In the genomic region with DNA sequence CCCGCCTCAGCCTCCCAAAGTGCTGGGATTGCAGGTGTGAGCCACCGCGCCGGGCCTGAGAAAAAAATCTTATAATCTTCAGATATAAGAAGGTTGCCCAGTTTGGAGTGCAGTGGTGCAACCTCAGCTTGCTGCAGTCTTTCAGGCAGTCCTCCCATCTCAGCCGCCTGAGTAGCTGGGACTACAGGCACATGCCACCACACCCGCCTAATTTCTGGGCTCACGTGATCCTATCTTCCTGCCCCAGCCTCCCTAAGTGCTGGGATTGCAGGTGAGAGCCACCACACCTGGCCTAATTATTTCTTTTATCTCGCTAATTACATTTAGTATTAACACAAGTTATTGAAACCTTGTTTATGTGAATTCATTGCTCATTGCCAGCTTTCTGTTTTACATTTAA, we compare ENCODE assay signal across 17 cellular contexts. TPM values are rescaled to one million over a fixed set of nuclear protein-coding genes. Genes with fewer than 3 reads are reported as not detected.
DNase-seq lines count a peak whose midpoint lies in the region; ATAC-seq, FAIRE-seq and TF ChIP-seq lines count a peak whose summit lies in the region.
"Had no signal": no experiment of that assay in that cellular context is flagged by ENCODE, and none has a peak within 500 bp of the region (broad histone marks: within the 10 kb centered on the region; RNA-seq: fewer than 3 reads in every experiment).

No MANE protein-coding gene starts in this region.

- H3K9me3 Mint-ChIP-seq in CD4-positive, CD25-positive, alpha-beta regulatory T cell: peaks cover 3 to 16% (median 3%) of the 10 kb centered on the region in 7 donors
- H3K9me3 Mint-ChIP-seq in Caco-2 (ENCODE audit: unreplicated experiment): peaks cover 15% of the 10 kb centered on the region
- no peaks in the 10 kb centered on the region for H3K9me3 Mint-ChIP-seq in effector memory CD8-positive, alpha-beta T cell

- CTCF ChIA-PET in Caco-2 (lab: Charles Lee) (no interaction called here), K562 (lab: Yijun Ruan, JAX; ENCODE audit: low intra/inter-chr PET ratio) (no interaction called here)

- no peak overlapping the region for H3K27ac ChIP-seq in CD4-positive, CD25-positive, alpha-beta regulatory T cell (ENCODE audit: insufficient read depth, low read length, poor library complexity, severe bottlenecking)
- H3K27ac ChIP-seq in K562 (ENCODE audit: extremely low read depth, low read depth, low read length) (no peak overlapping the region), trophoblast cell (ENCODE audit: low read depth, low read length) (peak overlapping the region; percentile 24)
- H3K27ac ChIP-seq: GM23248 had no signal

- H3K27ac Mint-ChIP-seq in CD4-positive, CD25-positive, alpha-beta regulatory T cell: peak overlapping the region in 2 of 3 donors; percentile 47 to 69
- H3K27ac Mint-ChIP-seq in Caco-2 (ENCODE audit: unreplicated experiment): peak overlapping the region; percentile 88
- H3K27ac Mint-ChIP-seq in effector memory CD8-positive, alpha-beta T cell: peak overlapping the region in 1 of 2 donors; percentile 51

- TF ChIP-seq POLR2A in K562 (conservative IDR thresholded peaks at IDR 0.05): no peak

- no peaks in the 10 kb centered on the region for H3K9me1 ChIP-seq in K562 (ENCODE audit: control insufficient read depth, insufficient read depth, low read length)

- H2AFZ ChIP-seq in K562 (ENCODE audit: low read depth, low read length) (no peak overlapping the region), trophoblast cell (ENCODE audit: insufficient read depth, low read length, poor library complexity) (no peak overlapping the region)
- H2AFZ ChIP-seq: GM23248 had no signal

- H3K9ac ChIP-seq in K562 (ENCODE audit: insufficient read depth in 1 of 2, low read depth in 2 of 2, low read length in 2 of 2) (no peak overlapping the region), trophoblast cell (ENCODE audit: low read length) (no peak overlapping the region)
- H3K9ac ChIP-seq: GM23248 had no signal

- H3K23ac ChIP-seq in trophoblast cell (ENCODE audit: low read length): no peak overlapping the region

- FAIRE-seq in K562 (lab: Jason Lieb, UNC): no peak
- FAIRE-seq: RCC 7860 had no signal

- H3K36me3 ChIP-seq in CD4-positive, CD25-positive, alpha-beta regulatory T cell (ENCODE audit: control insufficient read depth, insufficient read depth, low read length): peaks cover 41% of the 10 kb centered on the region
- H3K36me3 ChIP-seq in Caco-2 (ENCODE audit: control insufficient read depth, insufficient read depth, low read length) (no peaks in the 10 kb centered on the region; the same call in 1 of the 2 replicates), K562 (ENCODE audit: control insufficient read depth, insufficient read depth, low read length) (peaks cover 70% of the 10 kb centered on the region), trophoblast cell (ENCODE audit: control insufficient read depth in 1 of 2, insufficient read depth in 2 of 2, low read length in 2 of 2) (peaks cover 5 to 15% of the 10 kb centered on the region in 2 experiments)

- peaks cover 92% of the 10 kb centered on the region for H3K79me2 ChIP-seq in K562 (ENCODE audit: control insufficient read depth, insufficient read depth, low read length)
- peaks cover 12% of the 10 kb centered on the region for H3K79me2 ChIP-seq in trophoblast cell (ENCODE audit: control insufficient read depth, insufficient read depth, low read length, poor library complexity)

- TF ChIP-seq CTCF in Caco-2 (IDR thresholded peaks at IDR 0.05; ENCODE audit: insufficient read depth in 1 of 2, low read depth in 1 of 2, low read length in 1 of 2, severe bottlenecking in 1 of 2, unreplicated experiment in 1 of 2) (no peak), K562 (IDR thresholded peaks at IDR 0.05 in 2 of 3, conservative IDR thresholded peaks at IDR 0.05 in 1 of 3; ENCODE audit: insufficient read depth in 2 of 3, low read depth in 1 of 3, low read length in 3 of 3) (no peak)

- H3K4ac ChIP-seq in trophoblast cell (ENCODE audit: low read depth, low read length): peak overlapping the region; percentile 67

- BruUV-seq in Caco-2 (replicated peaks; lab: Mats Ljungman, UMichigan) (no TSS peak), K562 (replicated peaks; lab: Mats Ljungman, UMichigan) (no TSS peak)

- H3K4me2 ChIP-seq in K562 (ENCODE audit: insufficient read depth, low read length) (no peak overlapping the region), trophoblast cell (ENCODE audit: low read length) (no peak overlapping the region)

- H2AK5ac ChIP-seq in trophoblast cell (ENCODE audit: low read length): no peak overlapping the region

- no peaks in the 10 kb centered on the region for H3K27me3 ChIP-seq in CD4-positive, CD25-positive, alpha-beta regulatory T cell (ENCODE audit: control insufficient read depth, insufficient read depth, low read length)
- H3K27me3 ChIP-seq in Caco-2 (replicated peaks; ENCODE audit: control insufficient read depth, insufficient read depth, low read length) (no peaks in the 10 kb centered on the region), K562 (ENCODE audit: control insufficient read depth in 2 of 2, insufficient read depth in 2 of 2, low read length in 2 of 2) (no peaks in the 10 kb centered on the region), trophoblast cell (ENCODE audit: insufficient read depth, low read length) (no peaks in the 10 kb centered on the region)

- TF ChIP-seq RAD21 in K562 (CRISPR knock-in tag; conservative IDR thresholded peaks at IDR 0.05 in 1 of 2, IDR thresholded peaks at IDR 0.05 in 1 of 2): no peak

- no peak for DNase-seq in CD4-positive, CD25-positive, alpha-beta regulatory T cell
- no peak for DNase-seq in Caco-2
- no peak for DNase-seq in K562 (ENCODE audit: extremely low read depth in 1 of 4, low spot score in 3 of 4)
- no peak for DNase-seq in trophoblast cell
- no peak for DNase-seq in NCI-H1436 treated with DMSO at 0.1 percent for 48 hours (lab: John Stamatoyannopoulos, UW)
- no peak for DNase-seq in effector memory CD8-positive, alpha-beta T cell
- DNase-seq: AML-193, COR-L47, DMS153, GDM1, GM23248, NCI-H1092 treated with DMSO at 0.1 percent for 48 hours, NCI-H2081, Right ventricle myocardium superior had no signal

- peaks cover 11 to 15% of the 10 kb centered on the region in 2 experiments for H3K9me3 ChIP-seq in CD4-positive, CD25-positive, alpha-beta regulatory T cell (ENCODE audit: control insufficient read depth in 2 of 2, low read length in 2 of 2)
- H3K9me3 ChIP-seq in Caco-2 (peaks cover 18% of the 10 kb centered on the region), K562 (replicated peaks; ENCODE audit: control insufficient read depth, insufficient read depth, low read depth, low read length) (peaks cover 21% of the 10 kb centered on the region), trophoblast cell (ENCODE audit: insufficient read depth, low read depth, low read length) (peaks cover 5% of the 10 kb centered on the region)

- H3K4me3 Mint-ChIP-seq in CD4-positive, CD25-positive, alpha-beta regulatory T cell: peak overlapping the region in 2 of 4 donors; percentile 8 to 16
- H3K4me3 Mint-ChIP-seq in Caco-2 (ENCODE audit: unreplicated experiment): no peak overlapping the region
- no peak overlapping the region for H3K4me3 Mint-ChIP-seq in effector memory CD8-positive, alpha-beta T cell
- H3K4me3 Mint-ChIP-seq: CD14-positive monocyte had no signal

- H3K36me3 Mint-ChIP-seq in CD4-positive, CD25-positive, alpha-beta regulatory T cell: peaks cover 51% of the 10 kb centered on the region
- H3K36me3 Mint-ChIP-seq in Caco-2 (ENCODE audit: insufficient read depth, unreplicated experiment): peaks cover 64% of the 10 kb centered on the region
- peaks cover 49% of the 10 kb centered on the region for H3K36me3 Mint-ChIP-seq in effector memory CD8-positive, alpha-beta T cell (ENCODE audit: insufficient read depth)

- WGBS in K562 (ENCODE audit: insufficient coverage, low coverage, missing lambda C conversion rate): 88% methylated on average over 5 of the region's 8 CpGs
- WGBS in trophoblast cell (ENCODE audit: extremely low coverage, insufficient coverage, insufficient read length): no CpG with 5 or more reads among the region's 8 CpGs

- peak overlapping the region; percentile 64 for H3K18ac ChIP-seq in trophoblast cell (ENCODE audit: low read length)

- H2BK12ac ChIP-seq in trophoblast cell (ENCODE audit: low read length): peak overlapping the region; percentile 65

- H3K4me3 ChIP-seq in CD4-positive, CD25-positive, alpha-beta regulatory T cell (ENCODE audit: low read depth, low read length): no peak overlapping the region
- no peak overlapping the region for H3K4me3 ChIP-seq in Caco-2 (ENCODE audit: low read depth, low read length)
- H3K4me3 ChIP-seq in K562: no peak overlapping the region
- H3K4me3 ChIP-seq in trophoblast cell (ENCODE audit: low read depth, low read length): no peak overlapping the region
- H3K4me3 ChIP-seq: GM23248 had no signal

- no peaks in the 10 kb centered on the region for H3K27me3 Mint-ChIP-seq in CD4-positive, CD25-positive, alpha-beta regulatory T cell
- no peaks in the 10 kb centered on the region for H3K27me3 Mint-ChIP-seq in Caco-2 (ENCODE audit: insufficient read depth, unreplicated experiment)
- H3K27me3 Mint-ChIP-seq in effector memory CD8-positive, alpha-beta T cell: no peaks in the 10 kb centered on the region

- ATAC-seq in CD4-positive, CD25-positive, alpha-beta regulatory T cell (ENCODE audit: low read depth in 2 of 2): no peak
- no peak for ATAC-seq in K562
- no peak for ATAC-seq in GM18909 (IDR thresholded peaks at IDR 0.05; ENCODE audit: poor library complexity, unreplicated experiment)
- no peak for ATAC-seq in effector memory CD8-positive, alpha-beta T cell (replicated peaks)

- no peak for TF ChIP-seq EP300 in K562 (IDR thresholded peaks at IDR 0.05; ENCODE audit: low read length)

- no peaks in the 10 kb centered on the region for H4K20me1 ChIP-seq in K562 (replicated peaks; ENCODE audit: control insufficient read depth, insufficient read depth, low read length)

- H2BK120ac ChIP-seq in trophoblast cell (ENCODE audit: insufficient read depth, low read length, poor library complexity): no peak overlapping the region

- intact Hi-C loops in Caco-2 (cut with micrococcal nuclease; ENCODE audit: unreplicated experiment) (loop anchor here (5.0 kb wide), 1 partner anchor 39 kb away; no protein-coding TSS in a partner anchor), K562 (cut with micrococcal nuclease) (no loop called here)

- H4K91ac ChIP-seq in trophoblast cell (ENCODE audit: low read depth, low read length): no peak overlapping the region

- peaks cover 18% of the 10 kb centered on the region for H3K4me1 ChIP-seq in CD4-positive, CD25-positive, alpha-beta regulatory T cell (ENCODE audit: control insufficient read depth, insufficient read depth, low read length, poor library complexity, severe bottlenecking)
- H3K4me1 ChIP-seq in Caco-2 (peaks cover 36% of the 10 kb centered on the region), K562 (replicated peaks in 1 of 2; ENCODE audit: control insufficient read depth in 2 of 2, insufficient read depth in 2 of 2, low read length in 2 of 2) (peaks cover 4 to 6% of the 10 kb centered on the region in 2 experiments; a peak in 3 of 5 replicates), trophoblast cell (ENCODE audit: control insufficient read depth in 1 of 2, insufficient read depth in 2 of 2, low read length in 2 of 2) (peaks cover 5 to 14% of the 10 kb centered on the region in 2 experiments)

- peak overlapping the region; percentile 44 for H3K14ac ChIP-seq in trophoblast cell (ENCODE audit: low read length)

- H4K12ac ChIP-seq in trophoblast cell (ENCODE audit: low read depth, low read length): no peak overlapping the region

- POLR2A ChIA-PET in Caco-2 (lab: Charles Lee): interaction anchor here (0.5 to 0.6 kb wide), 2 partner anchors 13 to 225 kb away, joined by 3 read pairs; no protein-coding TSS in a partner anchor
- POLR2A ChIA-PET in K562 (lab: Yijun Ruan, JAX): interaction anchor here (1.9 kb wide), 1 partner anchor 10 kb away, joined by 11 read pairs; no protein-coding TSS in a partner anchor

- H2BK5ac ChIP-seq in trophoblast cell (ENCODE audit: low read depth, low read length, poor library complexity): no peak overlapping the region

- H3K4me1 Mint-ChIP-seq in CD4-positive, CD25-positive, alpha-beta regulatory T cell: peaks cover 50 to 82% (median 61%) of the 10 kb centered on the region in 4 donors
- H3K4me1 Mint-ChIP-seq in Caco-2 (ENCODE audit: low read depth, unreplicated experiment): peaks cover 31% of the 10 kb centered on the region
- H3K4me1 Mint-ChIP-seq in effector memory CD8-positive, alpha-beta T cell (ENCODE audit: low read depth in 2 of 2): peaks cover 44 to 60% of the 10 kb centered on the region in 2 donors

- in situ Hi-C loops in K562 (cut with MboI): no loop called here

- H3K79me1 ChIP-seq in trophoblast cell (ENCODE audit: low read length): peaks cover 11% of the 10 kb centered on the region

- H4K8ac ChIP-seq in trophoblast cell (ENCODE audit: low read depth, low read length): no peak overlapping the region

RNA-seq across cellular contexts. Expression of a gene that starts 13.5 kb away (rescaled TPM):
- 83.7 TPM for total RNA-seq in CD4-positive, CD25-positive, alpha-beta regulatory T cell
- polyA plus RNA-seq in CD4-positive, CD25-positive, alpha-beta regulatory T cell: 10 to 100 TPM; 37.5 to 46.4 (median 41.7) TPM
- total RNA-seq in Caco-2 (2022): 73.7 and 89.6 TPM in 2 replicates
- total RNA-seq in K562 (2011; cell fraction: chromatin; rRNA removed; ENCODE audit: low replicate concordance): 19.6 and 55.8 TPM in 2 replicates
- 12.2 and 16.4 TPM in 2 replicates for total RNA-seq in K562 (2011; cell fraction: nucleolus; rRNA removed)
- 19.9 and 25.7 TPM in 2 replicates for total RNA-seq in K562 (2011; cell fraction: nucleoplasm; rRNA removed)
- total RNA-seq in K562 (2014; rRNA removed): 19.8 and 24.6 TPM in 2 replicates
- total RNA-seq in K562 (2014; rRNA removed; fragmentation: Illumina TruSeq; extraction: Trizol): 35.9 and 39.9 TPM in 2 replicates
- total RNA-seq in K562 (2015; rRNA removed; fragmentation: Illumina TruSeq; extraction: Trizol): 35.7 and 35.8 TPM in 2 replicates
- total RNA-seq in K562 (2021): 72.4 and 72.7 TPM in 2 replicates
- 56.4 and 61.8 TPM in 2 replicates for polyA plus RNA-seq in K562 (2011; rRNA removed)
- polyA plus RNA-seq in K562 (2011; cell fraction: cytosol; rRNA removed): 23.9 and 40.1 TPM in 2 replicates
- 11.1 and 11.9 TPM in 2 replicates for polyA plus RNA-seq in K562 (2011; cell fraction: nucleus; rRNA removed)
- polyA plus RNA-seq in K562 (2012): 35.3 and 75.5 TPM in 2 replicates
- polyA plus RNA-seq in K562 (2014; fragmentation: Illumina TruSeq; extraction: Trizol): 58.7 and 68.4 TPM in 2 replicates
- 10 to 100 TPM; 13.2 to 18.6 TPM for polyA plus RNA-seq in K562 (2014; fragmentation: Nextera tagmentation; extraction: Ambion mirVana)
- polyA plus RNA-seq in K562 (2014; rRNA removed): 26.6 and 26.7 TPM in 2 replicates
- 183 and 200 TPM in 2 replicates for polyA minus RNA-seq in K562 (2011; rRNA and poly(A)+ RNA removed)
- 88.9 and 95.5 TPM in 2 replicates for polyA minus RNA-seq in K562 (2011; cell fraction: cytosol; rRNA and poly(A)+ RNA removed)
- polyA minus RNA-seq in K562 (2011; cell fraction: nucleus; rRNA and poly(A)+ RNA removed): 3.8 and 14.6 TPM in 2 replicates
- 38.4 and 40.0 TPM in 2 replicates for polyA plus RNA-seq in trophoblast cell (2013)

RNA-seq across cellular contexts. Expression of a gene that starts 41.0 kb away (rescaled TPM):
- total RNA-seq in CD4-positive, CD25-positive, alpha-beta regulatory T cell: 17.2 TPM
- polyA plus RNA-seq in CD4-positive, CD25-positive, alpha-beta regulatory T cell: 10 to 100 TPM; 18.8 to 40.4 (median 25.9) TPM
- total RNA-seq in Caco-2 (2022) (24.6 and 31.1 TPM in 2 replicates), K562 (2014; rRNA removed) (23.8 and 25.8 TPM in 2 replicates), K562 (2014; rRNA removed; fragmentation: Illumina TruSeq; extraction: Trizol) (27.0 and 34.2 TPM in 2 replicates), K562 (2015; rRNA removed; fragmentation: Illumina TruSeq; extraction: Trizol) (23.8 and 25.2 TPM in 2 replicates), K562 (2021) (22.5 and 26.9 TPM in 2 replicates)
- total RNA-seq in K562 (2011; cell fraction: chromatin; rRNA removed; ENCODE audit: low replicate concordance): 18.2 and 25.3 TPM in 2 replicates
- 11.8 and 13.8 TPM in 2 replicates for total RNA-seq in K562 (2011; cell fraction: nucleolus; rRNA removed)
- 18.2 and 21.2 TPM in 2 replicates for total RNA-seq in K562 (2011; cell fraction: nucleoplasm; rRNA removed)
- polyA plus RNA-seq in K562 (2011; rRNA removed) (25.4 and 36.3 TPM in 2 replicates), K562 (2014; fragmentation: Illumina TruSeq; extraction: Trizol) (25.9 and 28.4 TPM in 2 replicates), K562 (2014; fragmentation: Nextera tagmentation; extraction: Ambion mirVana) (1 to 10 TPM; 3.7 to 5.1 TPM), K562 (2014; rRNA removed) (25.9 and 30.8 TPM in 2 replicates)
- polyA plus RNA-seq in K562 (2011; cell fraction: cytosol; rRNA removed): 9.4 and 18.2 TPM in 2 replicates
- polyA plus RNA-seq in K562 (2011; cell fraction: nucleus; rRNA removed): 6.7 and 9.6 TPM in 2 replicates
- polyA plus RNA-seq in K562 (2012): 17.7 and 22.1 TPM in 2 replicates
- 21.7 and 23.7 TPM in 2 replicates for polyA minus RNA-seq in K562 (2011; rRNA and poly(A)+ RNA removed)
- polyA minus RNA-seq in K562 (2011; cell fraction: cytosol; rRNA and poly(A)+ RNA removed): 14.7 and 17.2 TPM in 2 replicates
- polyA minus RNA-seq in K562 (2011; cell fraction: nucleus; rRNA and poly(A)+ RNA removed): 3.1 and 6.8 TPM in 2 replicates
- 13.0 and 14.8 TPM in 2 replicates for polyA plus RNA-seq in trophoblast cell (2013)

RNA-seq across cellular contexts. Expression of a gene that starts 41.2 kb away (rescaled TPM):
- 1.9 TPM for total RNA-seq in CD4-positive, CD25-positive, alpha-beta regulatory T cell
- 1 to 10 TPM; 4.7 to 6.2 (median 5.6) TPM for polyA plus RNA-seq in CD4-positive, CD25-positive, alpha-beta regulatory T cell
- total RNA-seq in Caco-2 (2022): 1.6 and 1.7 TPM in 2 replicates
- total RNA-seq in K562 (2011; cell fraction: chromatin; rRNA removed; ENCODE audit: low replicate concordance): 0.25 and 0.97 TPM in 2 replicates
- total RNA-seq in K562 (2011; cell fraction: nucleolus; rRNA removed): 0.50 and 0.53 TPM in 2 replicates
- 0.51 and 1.8 TPM in 2 replicates for total RNA-seq in K562 (2011; cell fraction: nucleoplasm; rRNA removed)
- total RNA-seq in K562 (2014; rRNA removed): 2.5 and 3.1 TPM in 2 replicates
- total RNA-seq in K562 (2014; rRNA removed; fragmentation: Illumina TruSeq; extraction: Trizol): 4.1 and 4.3 TPM in 2 replicates
- total RNA-seq in K562 (2015; rRNA removed; fragmentation: Illumina TruSeq; extraction: Trizol): 4.5 TPM in 2 replicates
- 2.3 and 2.5 TPM in 2 replicates for total RNA-seq in K562 (2021)
- 2.7 and 4.2 TPM in 2 replicates for polyA plus RNA-seq in K562 (2011; rRNA removed)
- 1.1 and 1.5 TPM in 2 replicates for polyA plus RNA-seq in K562 (2011; cell fraction: cytosol; rRNA removed)
- 0.35 and 0.36 TPM in 2 replicates for polyA plus RNA-seq in K562 (2011; cell fraction: nucleus; rRNA removed)
- 3.2 and 3.6 TPM in 2 replicates for polyA plus RNA-seq in K562 (2012)
- 3.7 and 3.8 TPM in 2 replicates for polyA plus RNA-seq in K562 (2014; fragmentation: Illumina TruSeq; extraction: Trizol)
- polyA plus RNA-seq in K562 (2014; fragmentation: Nextera tagmentation; extraction: Ambion mirVana): 1 to 10 TPM; 3.4 to 4.2 TPM
- 3.1 and 3.5 TPM in 2 replicates for polyA plus RNA-seq in K562 (2014; rRNA removed)
- polyA minus RNA-seq in K562 (2011; rRNA and poly(A)+ RNA removed): 1.9 and 2.1 TPM in 2 replicates
- polyA minus RNA-seq in K562 (2011; cell fraction: cytosol; rRNA and poly(A)+ RNA removed): 1.6 TPM in 1 of 2 replicates, not detected in the other
- polyA minus RNA-seq in K562 (2011; cell fraction: nucleus; rRNA and poly(A)+ RNA removed): 0.40 and 0.44 TPM in 2 replicates
- 1.7 and 2.1 TPM in 2 replicates for polyA plus RNA-seq in trophoblast cell (2013)
